ENCODE assay signal across 8 cellular contexts in genomic region chr11:126282361-126282741, GRCh38. TPM values are rescaled to one million over a fixed set of nuclear protein-coding genes. Genes with fewer than 3 reads are reported as not detected.
DNase-seq lines count a peak whose midpoint lies in the region; ATAC-seq and TF ChIP-seq lines count a peak whose summit lies in the region.

No MANE protein-coding gene starts in this region.

- H3K14ac ChIP-seq in H9 (ENCODE audit: insufficient read depth, low read length): no peak overlapping the region

- H3K27me3 Mint-ChIP-seq in CD4-positive, alpha-beta T cell: no peaks in the 10 kb centered on the region
- peaks cover 14% of the 10 kb centered on the region for H3K27me3 Mint-ChIP-seq in H9 (ENCODE audit: low read depth)
- no peaks in the 10 kb centered on the region for H3K27me3 Mint-ChIP-seq in osteocyte (ENCODE audit: unreplicated experiment)

- no peaks in the 10 kb centered on the region for H3K9me3 Mint-ChIP-seq in CD4-positive, alpha-beta T cell
- no peaks in the 10 kb centered on the region; a peak in 1 of 5 replicates for H3K9me3 Mint-ChIP-seq in H9
- no peaks in the 10 kb centered on the region for H3K9me3 Mint-ChIP-seq in osteocyte (ENCODE audit: unreplicated experiment)

- peak overlapping the region; percentile 95 for H3K4me3 Mint-ChIP-seq in CD4-positive, alpha-beta T cell
- H3K4me3 Mint-ChIP-seq in H9 (peak overlapping the region; percentile 77 to 86), osteocyte (ENCODE audit: unreplicated experiment) (peak overlapping the region; percentile 83)

- no peaks in the 10 kb centered on the region for H3K79me2 ChIP-seq in H9 (ENCODE audit: insufficient read depth, low read length)

- H4K20me1 ChIP-seq in H9 (ENCODE audit: control insufficient read depth, insufficient read depth, insufficient read length): no peaks in the 10 kb centered on the region

- H3K9ac ChIP-seq in H9 (ENCODE audit: extremely low read depth, insufficient read length, low read length): peak overlapping the region; percentile 5

- no peak for TF ChIP-seq CTCF in CD4-positive, alpha-beta T cell (IDR thresholded peaks at IDR 0.05)
- TF ChIP-seq CTCF in H9 (conservative IDR thresholded peaks at IDR 0.05): no peak
- no peak for TF ChIP-seq CTCF in osteocyte (IDR thresholded peaks at IDR 0.05)

- no peak overlapping the region for H2BK120ac ChIP-seq in H9 (ENCODE audit: low read depth, low read length, poor library complexity, severe bottlenecking)

- ATAC-seq in CD4-positive, alpha-beta T cell (ENCODE audit: poor library complexity): peak; percentile 63
- peak; percentile 73 to 76 for ATAC-seq in left cardiac atrium
- no peak for ATAC-seq in GM18502 (IDR thresholded peaks at IDR 0.05; ENCODE audit: poor library complexity, unreplicated experiment)
- no peak for ATAC-seq in HG02763 (IDR thresholded peaks at IDR 0.05; ENCODE audit: unreplicated experiment)

- no peak overlapping the region for H2BK12ac ChIP-seq in H9 (ENCODE audit: insufficient read length, low read depth, low read length)

- no peak overlapping the region for H3K56ac ChIP-seq in H9 (ENCODE audit: insufficient read length, low read depth, low read length)

- H3K27ac Mint-ChIP-seq in CD4-positive, alpha-beta T cell: peak overlapping the region; percentile 99
- no peak overlapping the region for H3K27ac Mint-ChIP-seq in H9
- H3K27ac Mint-ChIP-seq in osteocyte (ENCODE audit: unreplicated experiment): peak overlapping the region; percentile 92

- peak overlapping the region; percentile 98 for H3K4me2 ChIP-seq in H9 (ENCODE audit: insufficient read depth, insufficient read length, low read length)

- H3K23ac ChIP-seq in H9 (ENCODE audit: insufficient read length, low read depth, low read length): no peak overlapping the region

- H3K36me3 Mint-ChIP-seq in CD4-positive, alpha-beta T cell (ENCODE audit: low read depth): peaks cover 38% of the 10 kb centered on the region
- H3K36me3 Mint-ChIP-seq in H9 (ENCODE audit: insufficient read depth in 1 of 3, low read depth in 3 of 3): peaks cover 3 to 15% (median 9%) of the 10 kb centered on the region in 3 experiments; a peak in 6 of 7 replicates
- peaks cover 6% of the 10 kb centered on the region for H3K36me3 Mint-ChIP-seq in osteocyte (ENCODE audit: unreplicated experiment)

- peaks cover 59% of the 10 kb centered on the region for H3K4me1 Mint-ChIP-seq in CD4-positive, alpha-beta T cell (ENCODE audit: low read depth)
- H3K4me1 Mint-ChIP-seq in H9: peaks cover 14 to 16% of the 10 kb centered on the region in 2 experiments
- peaks cover 30% of the 10 kb centered on the region for H3K4me1 Mint-ChIP-seq in osteocyte (ENCODE audit: unreplicated experiment)

- H4K5ac ChIP-seq in H9 (ENCODE audit: insufficient read length, low read depth, low read length): no peak overlapping the region

- H3T11ph ChIP-seq in H9 (ENCODE audit: low read length): no peak overlapping the region

- H2AFZ ChIP-seq in H9 (ENCODE audit: low read length): no peak overlapping the region

- no peak overlapping the region for H2AK5ac ChIP-seq in H9 (ENCODE audit: insufficient read length, low read length)

- POLR2A ChIA-PET in CD4-positive, alpha-beta T cell (lab: Charles Lee): interaction anchor here (0.7 to 5.0 kb wide), 10 partner anchors 10 to 1536 kb away, joined by 3 to 77 read pairs (median 7); partner anchors contain the start of genes DCPS, FAM118B, FOXRED1 and HYLS1

- peak overlapping the region; percentile 80 for H3K27ac ChIP-seq in CD4-positive, alpha-beta T cell (ENCODE audit: low read depth, low read length)
- no peak overlapping the region for H3K27ac ChIP-seq in H9 (ENCODE audit: insufficient read length, low read depth, low read length)

- H2BK15ac ChIP-seq in H9 (ENCODE audit: low read depth, low read length): no peak overlapping the region

- H3K4me1 ChIP-seq in H9 (ENCODE audit: insufficient read depth, low read length): peaks cover 4% of the 10 kb centered on the region; the same call in 1 of the 2 replicates

- H2BK20ac ChIP-seq in H9 (ENCODE audit: low read depth, low read length, poor library complexity, severe bottlenecking): no peak overlapping the region

- no CpG with 5 or more reads among the region's 15 CpGs for WGBS in H9 (ENCODE audit: extremely low coverage, insufficient read length, low lambda C conversion rate)

- no peaks in the 10 kb centered on the region for H3K79me1 ChIP-seq in H9 (ENCODE audit: insufficient read depth, low read depth, low read length, poor library complexity, severe bottlenecking)

- H3K23me2 ChIP-seq in H9 (ENCODE audit: insufficient read length, low read depth, low read length, poor library complexity, severe bottlenecking): peaks cover 13% of the 10 kb centered on the region

- no peak overlapping the region for H3K18ac ChIP-seq in H9 (ENCODE audit: insufficient read length, low read depth, low read length)

- no peaks in the 10 kb centered on the region for H3K27me3 ChIP-seq in CD4-positive, alpha-beta T cell (ENCODE audit: control insufficient read depth, insufficient read depth, low read length)
- H3K27me3 ChIP-seq in H9 (ENCODE audit: insufficient read depth, low read length): peaks cover 2% of the 10 kb centered on the region; the same call in 1 of the 2 replicates

- H3K9me3 ChIP-seq in CD4-positive, alpha-beta T cell (ENCODE audit: control insufficient read depth, low read length): no peaks in the 10 kb centered on the region
- no peaks in the 10 kb centered on the region for H3K9me3 ChIP-seq in H9 (ENCODE audit: control insufficient read depth, low read depth, low read length)

- no peak overlapping the region for H4K8ac ChIP-seq in H9 (replicated peaks; ENCODE audit: insufficient read length, low read depth, low read length)

- peak; percentile 25 to 47 (median 32) for DNase-seq in CD4-positive, alpha-beta T cell
- DNase-seq in H9 (peak; percentile 59), RPMI8226 (peak; percentile 37), amygdala (lab: John Stamatoyannopoulos, UW) (peak in 33 of 56 donors; percentile 11 to 67 (median 39)), left cardiac atrium (peak; percentile 66), osteocyte (ENCODE audit: extremely low spot score, unreplicated experiment) (no peak)

- intact Hi-C loops in CD4-positive, alpha-beta T cell (cut with DNase I, micrococcal nuclease): loop anchor here (1.0 to 10.0 kb wide), 4 partner anchors 14 to 1325 kb away; partner anchors contain the start of genes CHEK1 (in 1 of the 2) and SRPRA (in 1 of the 2)
- intact Hi-C loops in left cardiac atrium (cut with DNase I): no loop called here

- no peak overlapping the region for H4K91ac ChIP-seq in H9 (ENCODE audit: insufficient read length, low read depth, low read length)

- CTCF ChIA-PET in CD4-positive, alpha-beta T cell (lab: Charles Lee): no interaction called here

- no peak overlapping the region for H2BK5ac ChIP-seq in H9 (ENCODE audit: insufficient read length, low read length)

- H3K4ac ChIP-seq in H9 (ENCODE audit: low read depth, low read length): no peak overlapping the region

RNA-seq across cellular contexts. Expression of gene TIRAP, which starts 0.5 kb away (rescaled TPM):
- 1 to 10 TPM; 7.7 to 7.9 TPM for total RNA-seq in CD4-positive, alpha-beta T cell
- total RNA-seq in H9 (2021): 7.0 and 7.3 TPM in 2 replicates
- 1 to 10 TPM; 7.6 to 8.7 TPM for total RNA-seq in left cardiac atrium
- 10.6 and 11.6 TPM in 2 replicates for total RNA-seq in osteocyte

RNA-seq across cellular contexts. Expression of gene FOXRED1, which starts 13.4 kb away (rescaled TPM):
- 10 to 100 TPM; 25.3 to 29.0 TPM for total RNA-seq in CD4-positive, alpha-beta T cell
- total RNA-seq in H9 (2021): 60.1 and 67.5 TPM in 2 replicates
- 10 to 100 TPM; 21.0 to 25.3 TPM for total RNA-seq in left cardiac atrium
- total RNA-seq in osteocyte: 25.9 and 34.4 TPM in 2 replicates

RNA-seq across cellular contexts. Expression of gene SRPRA, which starts 13.7 kb away (rescaled TPM):
- total RNA-seq in CD4-positive, alpha-beta T cell: 100 to 1,000 TPM; 198 to 206 TPM
- total RNA-seq in H9 (2021) (63.7 and 64.3 TPM in 2 replicates), left cardiac atrium (10 to 100 TPM; 65.1 to 95.7 TPM), osteocyte (106 and 107 TPM in 2 replicates)

RNA-seq across cellular contexts. Expression of gene DCPS, which starts 21.5 kb away (rescaled TPM):
- 1 to 10 TPM; 6.2 to 6.3 TPM for total RNA-seq in CD4-positive, alpha-beta T cell
- 24.4 and 27.7 TPM in 2 replicates for total RNA-seq in H9 (2021)
- total RNA-seq in left cardiac atrium: 10 to 100 TPM; 11.3 to 13.1 TPM
- total RNA-seq in osteocyte: 11.2 and 15.2 TPM in 2 replicates

Comparison
In these comparisons a context has a peak if more than half of its experiments do, and no peak if none do; other contexts are left out.
1. ATAC-seq: peak in CD4-positive, alpha-beta T cell (single experiment) and left cardiac atrium (2 of 2); none in GM18502 (single experiment) and HG02763 (single experiment).
2. H3K27ac Mint-ChIP-seq: peak in CD4-positive, alpha-beta T cell (single experiment) and osteocyte (single experiment); none in H9 (0 of 3).
3. intact Hi-C loops: an anchor here in CD4-positive, alpha-beta T cell (1.0 to 10.0 kb wide); none called in left cardiac atrium.
4. Peak in every context shown above with its lines, with median percentiles within 50 percentile points of each other: H3K4me3 Mint-ChIP-seq.